2 cellular contexts compared by ENCODE assay signal in the genomic region with DNA sequence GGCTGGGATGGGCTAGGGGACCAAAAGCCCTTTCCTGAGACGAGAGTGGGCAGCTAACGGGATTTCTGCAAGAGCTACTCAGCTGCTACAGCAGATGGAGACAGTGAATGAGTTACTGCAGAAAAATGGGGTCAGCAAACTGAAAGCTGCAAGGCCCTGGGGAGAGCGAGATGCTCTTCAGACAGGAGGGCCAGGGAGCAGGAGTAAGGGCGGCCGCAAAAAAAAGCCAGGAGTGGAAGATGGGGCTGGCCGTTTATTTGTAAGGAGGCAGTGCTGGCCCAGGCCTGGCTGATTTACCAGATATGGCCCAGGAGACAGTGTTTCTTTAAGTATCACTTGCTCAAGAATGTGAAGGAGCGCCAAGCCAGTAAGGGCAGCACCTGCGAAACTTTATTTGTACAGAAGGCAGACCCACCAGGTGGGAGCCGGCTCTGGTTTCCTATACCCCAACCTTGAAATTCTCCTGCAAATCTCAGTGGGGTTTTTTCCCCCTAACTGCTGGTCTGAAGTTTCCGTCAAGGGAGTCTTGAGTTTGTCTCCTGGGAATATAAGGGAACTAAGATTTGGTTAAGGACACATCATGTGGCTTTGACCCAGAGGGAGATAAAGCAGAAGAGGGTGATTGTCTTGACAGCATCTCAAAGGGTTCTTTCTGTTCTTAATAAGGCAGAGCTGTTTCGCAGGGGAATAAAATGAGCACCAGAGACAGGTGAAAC.
A peak's percentile ranks its signal among the peaks of the same experiment; 100 is the strongest.
TF ChIP-seq lines count a peak whose summit lies in the region.

No MANE protein-coding gene starts in this region.

TF ChIP-seq in GM23338, 12 proteins besides CTCF, POLR2A, EP300 and RAD21 (continues in another document):
- TF ChIP-seq ZNF462 (CRISPR knock-in tag; IDR thresholded peaks at IDR 0.05) (no peak), JUNB (IDR thresholded peaks at IDR 0.05; ENCODE audit: unreplicated experiment) (no peak), EZH2 (IDR thresholded peaks at IDR 0.05; ENCODE audit: low read depth, unreplicated experiment) (no peak), POLR2AphosphoS5 (IDR thresholded peaks at IDR 0.05; ENCODE audit: low read depth) (no peak), CREB1 (CRISPR knock-in tag; IDR thresholded peaks at IDR 0.05; ENCODE audit: low read depth) (no peak), STAT1 (IDR thresholded peaks at IDR 0.05; ENCODE audit: unreplicated experiment) (no peak), ZNF114 (CRISPR knock-in tag; IDR thresholded peaks at IDR 0.05) (no peak)
- TF ChIP-seq, protein P1, sequence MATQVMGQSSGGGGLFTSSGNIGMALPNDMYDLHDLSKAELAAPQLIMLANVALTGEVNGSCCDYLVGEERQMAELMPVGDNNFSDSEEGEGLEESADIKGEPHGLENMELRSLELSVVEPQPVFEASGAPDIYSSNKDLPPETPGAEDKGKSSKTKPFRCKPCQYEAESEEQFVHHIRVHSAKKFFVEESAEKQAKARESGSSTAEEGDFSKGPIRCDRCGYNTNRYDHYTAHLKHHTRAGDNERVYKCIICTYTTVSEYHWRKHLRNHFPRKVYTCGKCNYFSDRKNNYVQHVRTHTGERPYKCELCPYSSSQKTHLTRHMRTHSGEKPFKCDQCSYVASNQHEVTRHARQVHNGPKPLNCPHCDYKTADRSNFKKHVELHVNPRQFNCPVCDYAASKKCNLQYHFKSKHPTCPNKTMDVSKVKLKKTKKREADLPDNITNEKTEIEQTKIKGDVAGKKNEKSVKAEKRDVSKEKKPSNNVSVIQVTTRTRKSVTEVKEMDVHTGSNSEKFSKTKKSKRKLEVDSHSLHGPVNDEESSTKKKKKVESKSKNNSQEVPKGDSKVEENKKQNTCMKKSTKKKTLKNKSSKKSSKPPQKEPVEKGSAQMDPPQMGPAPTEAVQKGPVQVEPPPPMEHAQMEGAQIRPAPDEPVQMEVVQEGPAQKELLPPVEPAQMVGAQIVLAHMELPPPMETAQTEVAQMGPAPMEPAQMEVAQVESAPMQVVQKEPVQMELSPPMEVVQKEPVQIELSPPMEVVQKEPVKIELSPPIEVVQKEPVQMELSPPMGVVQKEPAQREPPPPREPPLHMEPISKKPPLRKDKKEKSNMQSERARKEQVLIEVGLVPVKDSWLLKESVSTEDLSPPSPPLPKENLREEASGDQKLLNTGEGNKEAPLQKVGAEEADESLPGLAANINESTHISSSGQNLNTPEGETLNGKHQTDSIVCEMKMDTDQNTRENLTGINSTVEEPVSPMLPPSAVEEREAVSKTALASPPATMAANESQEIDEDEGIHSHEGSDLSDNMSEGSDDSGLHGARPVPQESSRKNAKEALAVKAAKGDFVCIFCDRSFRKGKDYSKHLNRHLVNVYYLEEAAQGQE (IDR thresholded peaks at IDR 0.05; ENCODE audit: unreplicated experiment): no peak

TF ChIP-seq in GM12878, 131 proteins besides CTCF, POLR2A, EP300 and RAD21:
- TF ChIP-seq BACH1 (IDR thresholded peaks at IDR 0.05; ENCODE audit: borderline replicate concordance) (no peak), SMAD1 (IDR thresholded peaks at IDR 0.05; ENCODE audit: low read depth, partially characterized antibody) (no peak), NFYA (IDR thresholded peaks at IDR 0.05; ENCODE audit: borderline replicate concordance, low read depth, low read length) (no peak), MEF2A (IDR thresholded peaks at IDR 0.05; ENCODE audit: insufficient read depth, low read depth, low read length) (no peak), MEF2B (IDR thresholded peaks at IDR 0.05; ENCODE audit: partially characterized antibody, poor library complexity, severe bottlenecking) (peak; percentile 88), ZBTB40 (IDR thresholded peaks at IDR 0.05; ENCODE audit: borderline replicate concordance) (peak; percentile 46; the same call in 1 of the 2 replicates), KAT2A (conservative IDR thresholded peaks at IDR 0.05; ENCODE audit: control insufficient read depth, low read depth, low read length) (no peak), PAX8 (IDR thresholded peaks at IDR 0.05) (no peak), IKZF2 (IDR thresholded peaks at IDR 0.05) (peak in 1 of 2 experiments; percentile 27; a peak in 1 of 4 replicates), JUNB (IDR thresholded peaks at IDR 0.05) (no peak), BHLHE40 (IDR thresholded peaks at IDR 0.05; ENCODE audit: borderline replicate concordance in 1 of 2, low read depth in 2 of 2, low read length in 1 of 2) (0 out of 4 replicates have a peak, but pooled peaks of 1 of the 2 experiments have one; percentile 4)
- TF ChIP-seq, protein P2, sequence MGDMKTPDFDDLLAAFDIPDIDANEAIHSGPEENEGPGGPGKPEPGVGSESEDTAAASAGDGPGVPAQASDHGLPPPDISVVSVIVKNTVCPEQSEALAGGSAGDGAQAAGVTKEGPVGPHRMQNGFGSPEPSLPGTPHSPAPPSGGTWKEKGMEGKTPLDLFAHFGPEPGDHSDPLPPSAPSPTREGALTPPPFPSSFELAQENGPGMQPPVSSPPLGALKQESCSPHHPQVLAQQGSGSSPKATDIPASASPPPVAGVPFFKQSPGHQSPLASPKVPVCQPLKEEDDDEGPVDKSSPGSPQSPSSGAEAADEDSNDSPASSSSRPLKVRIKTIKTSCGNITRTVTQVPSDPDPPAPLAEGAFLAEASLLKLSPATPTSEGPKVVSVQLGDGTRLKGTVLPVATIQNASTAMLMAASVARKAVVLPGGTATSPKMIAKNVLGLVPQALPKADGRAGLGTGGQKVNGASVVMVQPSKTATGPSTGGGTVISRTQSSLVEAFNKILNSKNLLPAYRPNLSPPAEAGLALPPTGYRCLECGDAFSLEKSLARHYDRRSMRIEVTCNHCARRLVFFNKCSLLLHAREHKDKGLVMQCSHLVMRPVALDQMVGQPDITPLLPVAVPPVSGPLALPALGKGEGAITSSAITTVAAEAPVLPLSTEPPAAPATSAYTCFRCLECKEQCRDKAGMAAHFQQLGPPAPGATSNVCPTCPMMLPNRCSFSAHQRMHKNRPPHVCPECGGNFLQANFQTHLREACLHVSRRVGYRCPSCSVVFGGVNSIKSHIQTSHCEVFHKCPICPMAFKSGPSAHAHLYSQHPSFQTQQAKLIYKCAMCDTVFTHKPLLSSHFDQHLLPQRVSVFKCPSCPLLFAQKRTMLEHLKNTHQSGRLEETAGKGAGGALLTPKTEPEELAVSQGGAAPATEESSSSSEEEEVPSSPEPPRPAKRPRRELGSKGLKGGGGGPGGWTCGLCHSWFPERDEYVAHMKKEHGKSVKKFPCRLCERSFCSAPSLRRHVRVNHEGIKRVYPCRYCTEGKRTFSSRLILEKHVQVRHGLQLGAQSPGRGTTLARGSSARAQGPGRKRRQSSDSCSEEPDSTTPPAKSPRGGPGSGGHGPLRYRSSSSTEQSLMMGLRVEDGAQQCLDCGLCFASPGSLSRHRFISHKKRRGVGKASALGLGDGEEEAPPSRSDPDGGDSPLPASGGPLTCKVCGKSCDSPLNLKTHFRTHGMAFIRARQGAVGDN (IDR thresholded peaks at IDR 0.05): 0 out of 2 replicates have a peak, but pooled peaks have one; percentile 17
- TF ChIP-seq, protein P3, sequence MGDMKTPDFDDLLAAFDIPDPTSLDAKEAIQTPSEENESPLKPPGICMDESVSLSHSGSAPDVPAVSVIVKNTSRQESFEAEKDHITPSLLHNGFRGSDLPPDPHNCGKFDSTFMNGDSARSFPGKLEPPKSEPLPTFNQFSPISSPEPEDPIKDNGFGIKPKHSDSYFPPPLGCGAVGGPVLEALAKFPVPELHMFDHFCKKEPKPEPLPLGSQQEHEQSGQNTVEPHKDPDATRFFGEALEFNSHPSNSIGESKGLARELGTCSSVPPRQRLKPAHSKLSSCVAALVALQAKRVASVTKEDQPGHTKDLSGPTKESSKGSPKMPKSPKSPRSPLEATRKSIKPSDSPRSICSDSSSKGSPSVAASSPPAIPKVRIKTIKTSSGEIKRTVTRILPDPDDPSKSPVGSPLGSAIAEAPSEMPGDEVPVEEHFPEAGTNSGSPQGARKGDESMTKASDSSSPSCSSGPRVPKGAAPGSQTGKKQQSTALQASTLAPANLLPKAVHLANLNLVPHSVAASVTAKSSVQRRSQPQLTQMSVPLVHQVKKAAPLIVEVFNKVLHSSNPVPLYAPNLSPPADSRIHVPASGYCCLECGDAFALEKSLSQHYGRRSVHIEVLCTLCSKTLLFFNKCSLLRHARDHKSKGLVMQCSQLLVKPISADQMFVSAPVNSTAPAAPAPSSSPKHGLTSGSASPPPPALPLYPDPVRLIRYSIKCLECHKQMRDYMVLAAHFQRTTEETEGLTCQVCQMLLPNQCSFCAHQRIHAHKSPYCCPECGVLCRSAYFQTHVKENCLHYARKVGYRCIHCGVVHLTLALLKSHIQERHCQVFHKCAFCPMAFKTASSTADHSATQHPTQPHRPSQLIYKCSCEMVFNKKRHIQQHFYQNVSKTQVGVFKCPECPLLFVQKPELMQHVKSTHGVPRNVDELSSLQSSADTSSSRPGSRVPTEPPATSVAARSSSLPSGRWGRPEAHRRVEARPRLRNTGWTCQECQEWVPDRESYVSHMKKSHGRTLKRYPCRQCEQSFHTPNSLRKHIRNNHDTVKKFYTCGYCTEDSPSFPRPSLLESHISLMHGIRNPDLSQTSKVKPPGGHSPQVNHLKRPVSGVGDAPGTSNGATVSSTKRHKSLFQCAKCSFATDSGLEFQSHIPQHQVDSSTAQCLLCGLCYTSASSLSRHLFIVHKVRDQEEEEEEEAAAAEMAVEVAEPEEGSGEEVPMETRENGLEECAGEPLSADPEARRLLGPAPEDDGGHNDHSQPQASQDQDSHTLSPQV (IDR thresholded peaks at IDR 0.05): no peak
TF ChIP-seq in GM12878: peak in this region for 5.
